12 cellular contexts compared by ENCODE assay signal in the genomic region with DNA sequence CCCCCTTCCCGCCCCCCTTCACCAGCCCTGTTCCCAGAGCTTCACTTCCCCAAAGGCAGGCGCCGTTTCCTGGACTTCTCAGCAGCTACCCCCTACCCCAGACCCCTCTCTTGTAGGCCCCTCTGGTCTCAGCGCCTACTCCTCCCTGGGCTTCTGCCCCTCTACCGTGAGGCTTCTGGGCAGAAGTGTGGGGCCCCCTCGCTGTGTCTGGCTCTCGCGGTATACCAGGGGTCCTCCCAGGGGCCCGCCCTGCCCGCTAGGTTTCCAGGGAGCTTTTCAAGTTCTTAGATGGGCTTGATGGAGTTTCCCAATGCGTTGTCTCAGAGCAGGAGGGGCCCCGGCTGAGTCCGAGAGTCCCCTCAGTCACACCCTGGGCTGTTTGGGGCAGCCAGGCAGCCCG.
DNase-seq lines count a peak whose midpoint lies in the region; ATAC-seq and TF ChIP-seq lines count a peak whose summit lies in the region.
"Had no signal": no experiment of that assay in that cellular context is flagged by ENCODE, and none has a peak within 500 bp of the region (broad histone marks: within the 10 kb centered on the region; RNA-seq: fewer than 3 reads in every experiment).

No MANE protein-coding gene starts in this region.

- no peak for TF ChIP-seq POLR2A in transverse colon (IDR thresholded peaks at IDR 0.05)

- peaks cover 91% of the 10 kb centered on the region for H3K4me1 Mint-ChIP-seq in activated naive CD4-positive, alpha-beta T cell treated with anti-CD3 and anti-CD28 coated beads, Interleukin-2, amount 10 ng/mL, durations not matched to agents 7 days and 5 days
- H3K4me1 Mint-ChIP-seq in central memory CD8-positive, alpha-beta T cell, result peaks cover 84% of the 10 kb centered on the region

- H3K36me3 Mint-ChIP-seq in activated naive CD4-positive, alpha-beta T cell treated with anti-CD3 and anti-CD28 coated beads, Interleukin-2, amount 10 ng/mL, durations not matched to agents 7 days and 5 days, result peaks cover 55% of the 10 kb centered on the region
- H3K36me3 Mint-ChIP-seq in central memory CD8-positive, alpha-beta T cell (ENCODE audit: insufficient read depth), result peaks cover 13% of the 10 kb centered on the region
- H3K36me3 Mint-ChIP-seq: natural killer cell treated with Interleukin-12 subunit alpha and Interleukin-12 subunit beta and Interleukin-15 and Interleukin-18, amount 100 ng/mL, for 72 hours had no signal

- no peak for TF ChIP-seq EP300 in transverse colon (IDR thresholded peaks at IDR 0.05; ENCODE audit: low read depth)

- H3K4me3 ChIP-seq in muscle layer of colon (ENCODE audit: low read depth in 1 of 2, low read length in 2 of 2), result peak overlapping the region in 1 of 2 donors; percentile 45
- no peak overlapping the region for H3K4me3 ChIP-seq in transverse colon

- DNase-seq in activated naive CD4-positive, alpha-beta T cell treated with anti-CD3 and anti-CD28 coated beads, Interleukin-2, amount 10 ng/mL, durations not matched to agents 7 days and 5 days, result no peak
- no peak for DNase-seq in activated naive CD4-positive, alpha-beta T cell (lab: John Stamatoyannopoulos, UW)
- DNase-seq in central memory CD8-positive, alpha-beta T cell (ENCODE audit: low spot score in 2 of 2), result no peak
- no peak for DNase-seq in transverse colon
- no peak for DNase-seq in CD1c-positive myeloid dendritic cell (ENCODE audit: extremely low spot score)
- no peak for DNase-seq in AML-193 (lab: John Stamatoyannopoulos, UW)
- DNase-seq in Kasumi-1 (lab: John Stamatoyannopoulos, UW), result no peak
- DNase-seq: NCI-H526 treated with DMSO at 0.1 percent for 48 hours; stimulated activated CD4-positive, alpha-beta T cell treated with anti-CD3 and anti-CD28 coated beads, Interleukin-2, amount 100 ng/mL, for 24 hours; stimulated activated naive CD8-positive, alpha-beta T cell treated with anti-CD3 and anti-CD28 coated beads, Interleukin-15, amount 100 ng/mL, for 72 hours had no signal

- in situ Hi-C loops in transverse colon (cut with MboI; ENCODE audit: low pct_ligation_motif_present in 1 of 4, low pct_unique_long_range_greater_than_20kb in 1 of 4, low sequenced_read_pairs in 3 of 4), result no loop called here

- H3K9me3 Mint-ChIP-seq in activated naive CD4-positive, alpha-beta T cell treated with anti-CD3 and anti-CD28 coated beads, Interleukin-2, amount 10 ng/mL, durations not matched to agents 7 days and 5 days, result no peaks in the 10 kb centered on the region
- H3K9me3 Mint-ChIP-seq in central memory CD8-positive, alpha-beta T cell, result no peaks in the 10 kb centered on the region
- H3K9me3 Mint-ChIP-seq: natural killer cell treated with Interleukin-12 subunit alpha and Interleukin-12 subunit beta and Interleukin-15 and Interleukin-18, amount 100 ng/mL, for 72 hours; stimulated activated naive CD8-positive, alpha-beta T cell treated with anti-CD3 and anti-CD28 coated beads, Interleukin-15, amount 100 ng/mL, for 72 hours had no signal

- H3K27ac Mint-ChIP-seq in activated naive CD4-positive, alpha-beta T cell treated with anti-CD3 and anti-CD28 coated beads, Interleukin-2, amount 10 ng/mL, durations not matched to agents 7 days and 5 days, result peak overlapping the region; percentile 64
- H3K27ac Mint-ChIP-seq in central memory CD8-positive, alpha-beta T cell (ENCODE audit: low read depth), result peak overlapping the region; percentile 93
- H3K27ac Mint-ChIP-seq: stimulated activated naive CD8-positive, alpha-beta T cell treated with anti-CD3 and anti-CD28 coated beads, Interleukin-15, amount 100 ng/mL, for 72 hours had no signal

- H3K27me3 ChIP-seq in muscle layer of colon (ENCODE audit: control insufficient read depth in 1 of 2, insufficient read depth in 2 of 2, low read length in 2 of 2) (no peaks in the 10 kb centered on the region), transverse colon (no peaks in the 10 kb centered on the region)

- CTCF ChIA-PET in activated naive CD4-positive, alpha-beta T cell treated with anti-CD3 and anti-CD28 coated beads, Interleukin-2, amount 10 ng/mL, durations not matched to agents 7 days and 5 days (lab: Charles Lee), result interaction anchor here (0.9 to 6.9 kb wide), 5 partner anchors 11 to 56 kb away, joined by 3 to 38 read pairs (median 24); no protein-coding TSS in a partner anchor

- WGBS in transverse colon (ENCODE audit: low coverage in 1 of 2), 2 donors, result 82% methylated on average over 14 of the region's 14 CpGs; no CpG with 5 or more reads in 1 of the 2 donors

- peak overlapping the region; percentile 79 for H3K4me3 Mint-ChIP-seq in activated naive CD4-positive, alpha-beta T cell treated with anti-CD3 and anti-CD28 coated beads, Interleukin-2, amount 10 ng/mL, durations not matched to agents 7 days and 5 days
- H3K4me3 Mint-ChIP-seq in central memory CD8-positive, alpha-beta T cell, result peak overlapping the region; percentile 71
- H3K4me3 Mint-ChIP-seq: natural killer cell treated with Interleukin-12 subunit alpha and Interleukin-12 subunit beta and Interleukin-15 and Interleukin-18, amount 100 ng/mL, for 72 hours had no signal

- TF ChIP-seq CTCF in transverse colon (IDR thresholded peaks at IDR 0.05), result no peak

- intact Hi-C loops in transverse colon (cut with DNase I; ENCODE audit: low total_unique reads), result no loop called here

- H3K9ac ChIP-seq in muscle layer of colon (ENCODE audit: low read length), result peak overlapping the region; percentile 65

- H3K27ac ChIP-seq in muscle layer of colon (ENCODE audit: low read depth, low read length) (peak overlapping the region; percentile 93), transverse colon (peak overlapping the region; percentile 85 to 94 (median 89))

- no peaks in the 10 kb centered on the region for H3K27me3 Mint-ChIP-seq in activated naive CD4-positive, alpha-beta T cell treated with anti-CD3 and anti-CD28 coated beads, Interleukin-2, amount 10 ng/mL, durations not matched to agents 7 days and 5 days
- H3K27me3 Mint-ChIP-seq in central memory CD8-positive, alpha-beta T cell, result no peaks in the 10 kb centered on the region
- H3K27me3 Mint-ChIP-seq: natural killer cell treated with Interleukin-12 subunit alpha and Interleukin-12 subunit beta and Interleukin-15 and Interleukin-18, amount 100 ng/mL, for 72 hours; stimulated activated naive CD8-positive, alpha-beta T cell treated with anti-CD3 and anti-CD28 coated beads, Interleukin-15, amount 100 ng/mL, for 72 hours had no signal

- H3K4me1 ChIP-seq in muscle layer of colon (ENCODE audit: insufficient read depth, low read length) (peaks cover 92% of the 10 kb centered on the region), transverse colon (peaks cover 61 to 93% (median 88%) of the 10 kb centered on the region in 4 donors)

- ATAC-seq in central memory CD8-positive, alpha-beta T cell (replicated peaks; ENCODE audit: extremely low read depth, poor library complexity, severe bottlenecking), result no peak
- ATAC-seq: natural killer cell treated with Interleukin-12 subunit alpha and Interleukin-12 subunit beta and Interleukin-15 and Interleukin-18, amount 100 ng/mL, for 72 hours; stimulated activated naive CD8-positive, alpha-beta T cell treated with anti-CD3 and anti-CD28 coated beads, Interleukin-15, amount 100 ng/mL, for 72 hours had no signal

- H3K36me3 ChIP-seq in muscle layer of colon (ENCODE audit: insufficient read depth, low read length) (no peaks in the 10 kb centered on the region), transverse colon (no peaks in the 10 kb centered on the region)

- H3K9me3 ChIP-seq in muscle layer of colon (ENCODE audit: low read length) (no peaks in the 10 kb centered on the region), transverse colon (no peaks in the 10 kb centered on the region)
